Comparison of ENCODE assay signal across 8 cellular contexts in the genomic region with DNA sequence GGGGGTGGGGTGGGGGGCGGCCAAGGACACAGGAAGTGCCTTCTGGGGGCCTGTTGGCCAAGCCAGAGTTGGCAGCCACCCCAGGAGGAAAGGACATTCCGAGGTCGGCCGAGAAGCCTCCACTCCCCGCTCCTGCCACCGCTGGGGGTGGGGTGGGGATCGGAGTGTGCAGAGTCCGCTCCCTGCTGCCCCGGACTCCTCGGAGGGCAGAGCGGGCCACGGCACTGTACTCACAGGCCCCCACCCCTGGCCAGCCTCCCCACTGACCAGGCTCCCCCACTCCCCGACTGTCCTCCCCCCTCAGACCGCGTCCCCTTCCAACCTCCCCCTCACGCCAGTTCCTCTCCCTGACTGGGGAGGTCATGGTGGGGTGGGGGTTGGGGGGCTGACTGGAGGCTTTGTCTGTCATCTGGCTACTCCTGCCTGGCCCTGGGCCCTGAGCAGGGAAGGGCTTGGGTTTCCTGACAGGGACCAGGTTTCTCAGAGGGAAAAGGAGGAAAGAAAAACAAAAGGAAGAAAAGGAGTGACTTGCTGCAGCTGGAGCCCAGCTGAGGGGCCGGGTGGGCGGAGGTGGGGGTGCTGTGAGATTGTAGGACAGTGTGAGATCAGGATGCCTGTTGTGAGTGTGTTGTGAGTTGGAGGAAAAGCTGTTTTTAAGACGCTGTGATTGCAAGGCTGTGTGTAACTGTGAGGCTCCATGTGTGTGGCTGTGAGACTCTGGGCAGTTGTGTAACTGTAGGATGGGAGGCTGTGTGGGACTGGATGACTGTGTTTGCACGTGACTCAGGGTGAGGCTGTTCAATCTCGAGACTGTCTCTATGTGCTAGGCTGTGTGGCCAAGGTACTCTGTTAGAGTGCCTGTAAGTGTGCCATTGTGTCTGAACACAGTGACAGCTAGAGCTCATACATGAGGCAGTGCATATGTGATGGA. TPM values are rescaled to one million over a fixed set of nuclear protein-coding genes. Genes with fewer than 3 reads are reported as not detected.
A peak's percentile ranks its signal among the peaks of the same experiment; 100 is the strongest.
DNase-seq lines count a peak whose midpoint lies in the region; ATAC-seq and TF ChIP-seq lines count a peak whose summit lies in the region.

No MANE protein-coding gene starts in this region.

- DNase-seq in EL, result peak; percentile 59
- peak; percentile 16 for DNase-seq in SK-MEL-5 (ENCODE audit: low read depth, low spot score)
- DNase-seq in foreskin fibroblast, result peak; percentile 64 to 77
- no peak for DNase-seq in osteocyte (ENCODE audit: extremely low spot score, unreplicated experiment)
- DNase-seq in DMS153 treated with DMSO at 0.1 percent for 48 hours (lab: John Stamatoyannopoulos, UW; ENCODE audit: unreplicated experiment), result no peak

- H3K9me3 Mint-ChIP-seq in osteocyte (ENCODE audit: unreplicated experiment), result peaks cover 5% of the 10 kb centered on the region

- H3K27ac Mint-ChIP-seq in osteocyte (ENCODE audit: unreplicated experiment), result peak overlapping the region; percentile 60

- peaks cover 23% of the 10 kb centered on the region for H3K27me3 Mint-ChIP-seq in osteocyte (ENCODE audit: unreplicated experiment)

- no peak for ATAC-seq in GM21367 (IDR thresholded peaks at IDR 0.05; ENCODE audit: unreplicated experiment)
- no peak for ATAC-seq in HG03097 (IDR thresholded peaks at IDR 0.05; ENCODE audit: low FRiP score, unreplicated experiment)
- ATAC-seq in HG03342 (IDR thresholded peaks at IDR 0.05; ENCODE audit: unreplicated experiment), result no peak

- no peak for TF ChIP-seq CTCF in foreskin fibroblast (IDR thresholded peaks at IDR 0.05; ENCODE audit: low read depth, low read length)
- no peak for TF ChIP-seq CTCF in osteocyte (IDR thresholded peaks at IDR 0.05)

- in situ Hi-C loops in SK-MEL-5 (cut with HindIII; ENCODE audit: low pct_unique_long_range_greater_than_20kb, low sequenced_read_pairs), result no loop called here

- H3K4me3 ChIP-seq in foreskin fibroblast (ENCODE audit: low read depth in 1 of 2, low read length in 2 of 2), result no peak overlapping the region

- H3K4me1 Mint-ChIP-seq in osteocyte (ENCODE audit: unreplicated experiment), result peaks cover 20% of the 10 kb centered on the region

- peak overlapping the region; percentile 46 for H3K4me3 Mint-ChIP-seq in osteocyte (ENCODE audit: unreplicated experiment)

- peaks cover 4% of the 10 kb centered on the region for H3K36me3 Mint-ChIP-seq in osteocyte (ENCODE audit: unreplicated experiment)

RNA-seq across cellular contexts. Expression of a gene that starts 29.6 kb away (rescaled TPM):
- total RNA-seq in SK-MEL-5 (2014; rRNA removed; shearing (Covaris generic)), result 1.1 TPM in 2 replicates
- polyA plus RNA-seq in SK-MEL-5 (2015; cell fraction: cytosol; rRNA removed), result 2.4 and 3.5 TPM in 2 replicates
- polyA plus RNA-seq in SK-MEL-5 (2015; cell fraction: nucleus; rRNA removed), result 0.28 and 2.4 TPM in 2 replicates
- total RNA-seq in osteocyte, result 0.18 TPM in 1 of 2 replicates, not detected in the other

RNA-seq across cellular contexts. Expression of a gene that starts 37.1 kb away (rescaled TPM):
- total RNA-seq in SK-MEL-5 (2014; rRNA removed; shearing (Covaris generic)), result 0.43 and 0.92 TPM in 2 replicates
- 0.47 and 1.0 TPM in 2 replicates for polyA plus RNA-seq in SK-MEL-5 (2015; cell fraction: cytosol; rRNA removed)
- not detected in 2 replicates for polyA plus RNA-seq in SK-MEL-5 (2015; cell fraction: nucleus; rRNA removed)
- total RNA-seq in osteocyte, result 0.86 and 1.0 TPM in 2 replicates

RNA-seq across cellular contexts. Expression of a gene that starts 52.0 kb away (rescaled TPM):
- 35.7 and 44.8 TPM in 2 replicates for total RNA-seq in SK-MEL-5 (2014; rRNA removed; shearing (Covaris generic))
- polyA plus RNA-seq in SK-MEL-5 (2015; cell fraction: cytosol; rRNA removed), result 42.2 and 43.2 TPM in 2 replicates
- polyA plus RNA-seq in SK-MEL-5 (2015; cell fraction: nucleus; rRNA removed), result 11.3 and 15.6 TPM in 2 replicates
- 14.4 and 16.2 TPM in 2 replicates for total RNA-seq in osteocyte

Comparison
In these comparisons a context has a peak if more than half of its experiments do, and no peak if none do; other contexts are left out.
1. DNase-seq: peak in EL (single experiment), SK-MEL-5 (single experiment) and foreskin fibroblast (2 of 2); none in osteocyte (single experiment) and DMS153 treated with DMSO at 0.1 percent for 48 hours (single experiment).